ENCODE assay signal across 24 cellular contexts in genomic region chr2:159096896-159097295, GRCh38.
DNase-seq lines count a peak whose midpoint lies in the region; ATAC-seq, FAIRE-seq and TF ChIP-seq lines count a peak whose summit lies in the region.
"Had no signal": no experiment of that assay in that cellular context is flagged by ENCODE, and none has a peak within 500 bp of the region (broad histone marks: within the 10 kb centered on the region; RNA-seq: fewer than 3 reads in every experiment).

No MANE protein-coding gene starts in this region.

- no peak overlapping the region for H3K27ac Mint-ChIP-seq in effector memory CD8-positive, alpha-beta T cell
- H3K27ac Mint-ChIP-seq: activated T-cell treated with anti-CD3 and anti-CD28 coated beads, Interleukin-2, amount 50 U/mL, for 72 hours had no signal

- H2AFZ ChIP-seq in endothelial cell of umbilical vein (ENCODE audit: low read depth, low read length), result no peak overlapping the region

- peaks cover 0 to 10% of the 10 kb centered on the region in 2 donors for H3K27me3 Mint-ChIP-seq in effector memory CD8-positive, alpha-beta T cell

- H3K4me1 Mint-ChIP-seq in effector memory CD8-positive, alpha-beta T cell (ENCODE audit: low read depth in 2 of 2), result peaks cover 3 to 11% of the 10 kb centered on the region in 2 donors

- POLR2A ChIA-PET in endothelial cell of umbilical vein (lab: Charles Lee), result no interaction called here

- TF ChIP-seq POLR2A in endothelial cell of umbilical vein (IDR thresholded peaks at IDR 0.05; ENCODE audit: low read depth, low read length), result no peak
- TF ChIP-seq POLR2A in vagina (IDR thresholded peaks at IDR 0.05), result no peak

- H3K36me3 ChIP-seq in endothelial cell of umbilical vein (ENCODE audit: control insufficient read depth in 2 of 2, extremely low read depth in 1 of 2, insufficient read depth in 2 of 2, low read length in 2 of 2), result no peaks in the 10 kb centered on the region
- no peaks in the 10 kb centered on the region for H3K36me3 ChIP-seq in lower lobe of right lung
- H3K36me3 ChIP-seq in vagina, result no peaks in the 10 kb centered on the region
- H3K36me3 ChIP-seq in BE2C, result no peaks in the 10 kb centered on the region

- no peak overlapping the region for H3K4me3 ChIP-seq in right cardiac atrium (ENCODE audit: low read length)
- no peak overlapping the region for H3K4me3 ChIP-seq in endothelial cell of umbilical vein (replicated peaks in 1 of 3; ENCODE audit: insufficient read depth in 1 of 3, low read depth in 1 of 3, low read length in 3 of 3)
- no peak overlapping the region for H3K4me3 ChIP-seq in lower lobe of right lung
- H3K4me3 ChIP-seq in vagina, result no peak overlapping the region
- H3K4me3 ChIP-seq in BE2C (ENCODE audit: low read depth, low read length), result no peak overlapping the region
- H3K4me3 ChIP-seq: sigmoid colon, stomach had no signal

- H3K4me1 ChIP-seq in right cardiac atrium (ENCODE audit: control insufficient read depth, insufficient read depth, low read length) (peaks cover 20% of the 10 kb centered on the region), endothelial cell of umbilical vein (ENCODE audit: control insufficient read depth, extremely low read depth, insufficient read depth, low read length) (peaks cover 76% of the 10 kb centered on the region), lower lobe of right lung (peaks cover 77% of the 10 kb centered on the region), vagina (peaks cover 62% of the 10 kb centered on the region), BE2C (peaks cover 4% of the 10 kb centered on the region)

- CTCF ChIA-PET in endothelial cell of umbilical vein (lab: Charles Lee), result interaction anchor here (1.4 kb wide), 1 partner anchor 22 kb away, joined by 8 read pairs; no protein-coding TSS in a partner anchor

- intact Hi-C loops in right cardiac atrium (cut with DNase I), result loop anchor here in 2 of 4 donors (5.0 to 10.0 kb wide), 2 partner anchors 122 to 130 kb away; partner anchors contain the start of gene TANC1 (in 1 of the 2)
- intact Hi-C loops in cardiac septum (cut with DNase I), result no loop called here
- intact Hi-C loops in endothelial cell of umbilical vein (cut with micrococcal nuclease), result no loop called here
- intact Hi-C loops in lower lobe of right lung (cut with DNase I), result no loop called here
- intact Hi-C loops in vagina (cut with DNase I), result no loop called here

- ATAC-seq in right cardiac atrium (peak in 1 of 2 donors; percentile 25), lower lobe of right lung (no peak), GM21528 (IDR thresholded peaks at IDR 0.05; ENCODE audit: low FRiP score, unreplicated experiment) (no peak)
- no peak for ATAC-seq in effector memory CD8-positive, alpha-beta T cell (replicated peaks)
- ATAC-seq: activated T-cell treated with anti-CD3 and anti-CD28 coated beads, Interleukin-2, amount 50 U/mL, for 72 hours; left ventricle myocardium superior; SK-N-SH treated with all-trans-retinoic acid at 6 μM for 48 hours had no signal

- H3K36me3 Mint-ChIP-seq in effector memory CD8-positive, alpha-beta T cell (ENCODE audit: insufficient read depth), result no peaks in the 10 kb centered on the region

- no peak for DNase-seq in right cardiac atrium
- no peak for DNase-seq in cardiac septum (ENCODE audit: low spot score)
- peak; percentile 22 for DNase-seq in endothelial cell of umbilical vein (ENCODE audit: low read depth, low spot score)
- DNase-seq in lower lobe of right lung, result no peak
- no peak for DNase-seq in vagina (ENCODE audit: extremely low spot score in 2 of 2)
- no peak for DNase-seq in BE2C
- DNase-seq in effector memory CD8-positive, alpha-beta T cell, result no peak
- DNase-seq: activated naive CD4-positive, alpha-beta T cell treated with anti-CD3 and anti-CD28 coated beads, Interleukin-2, amount 50 U/mL, for 16 hours; activated T-cell treated with anti-CD3 and anti-CD28 coated beads, Interleukin-2, amount 50 U/mL, for 72 hours; aorta; DMS153; left ventricle myocardium superior; NCI-H1694 treated with DMSO at 0.1 percent for 48 hours; NCI-H226; sigmoid colon; stimulated activated CD4-positive, alpha-beta T cell treated with anti-CD3 and anti-CD28 coated beads, Interleukin-1b, Interleukin-23, amount 100 ng/mL, for 48 hours; stomach; T-helper 9 cell had no signal

- no peaks in the 10 kb centered on the region for H3K9me1 ChIP-seq in endothelial cell of umbilical vein (replicated peaks; ENCODE audit: control insufficient read depth, extremely low read depth, insufficient read depth, low read length)

- H4K20me1 ChIP-seq in endothelial cell of umbilical vein (replicated peaks; ENCODE audit: control insufficient read depth, extremely low read depth, insufficient read depth, low read length), result no peaks in the 10 kb centered on the region

- TF ChIP-seq CTCF in endothelial cell of umbilical vein (IDR thresholded peaks at IDR 0.05; ENCODE audit: extremely low read depth in 1 of 2, insufficient read depth in 1 of 2, low read depth in 1 of 2, low read length in 2 of 2) (no peak), lower lobe of right lung (IDR thresholded peaks at IDR 0.05) (no peak), vagina (IDR thresholded peaks at IDR 0.05) (no peak), BE2C (IDR thresholded peaks at IDR 0.05; ENCODE audit: low read depth, low read length) (no peak)

- H3K27ac ChIP-seq in right cardiac atrium (ENCODE audit: low read length) (peak overlapping the region; percentile 18), endothelial cell of umbilical vein (ENCODE audit: insufficient read depth, low read depth, low read length) (peak overlapping the region; percentile 37), lower lobe of right lung (peak overlapping the region; percentile 9), vagina (peak overlapping the region; percentile 89)
- H3K27ac ChIP-seq: stomach had no signal

- peaks cover 0 to 17% of the 10 kb centered on the region in 2 donors for H3K9me3 Mint-ChIP-seq in effector memory CD8-positive, alpha-beta T cell

- peaks cover 72% of the 10 kb centered on the region for H3K79me2 ChIP-seq in endothelial cell of umbilical vein (ENCODE audit: control insufficient read depth, insufficient read depth, low read length)

- no peaks in the 10 kb centered on the region for H3K27me3 ChIP-seq in right cardiac atrium (ENCODE audit: control insufficient read depth, insufficient read depth)
- no peaks in the 10 kb centered on the region for H3K27me3 ChIP-seq in endothelial cell of umbilical vein (ENCODE audit: control insufficient read depth in 2 of 2, insufficient read depth in 2 of 2, low read length in 2 of 2)
- H3K27me3 ChIP-seq in lower lobe of right lung (ENCODE audit: low read depth), result no peaks in the 10 kb centered on the region
- H3K27me3 ChIP-seq in vagina, result no peaks in the 10 kb centered on the region
- no peaks in the 10 kb centered on the region for H3K27me3 ChIP-seq in BE2C
- H3K27me3 ChIP-seq: sigmoid colon, stomach had no signal

- peak overlapping the region; percentile 0 for H3K4me2 ChIP-seq in endothelial cell of umbilical vein (ENCODE audit: insufficient read depth, low read length)

- H3K4me3 Mint-ChIP-seq in effector memory CD8-positive, alpha-beta T cell, result no peak overlapping the region
- H3K4me3 Mint-ChIP-seq: activated T-cell treated with anti-CD3 and anti-CD28 coated beads, Interleukin-2, amount 50 U/mL, for 72 hours had no signal

- dilution Hi-C loops in endothelial cell of umbilical vein (cut with MboI; ENCODE audit: extremely low pct_ligation_motif_present, low sequenced_read_pairs), result no loop called here

- H3K9ac ChIP-seq in endothelial cell of umbilical vein (replicated peaks; ENCODE audit: extremely low read depth, insufficient read depth, low read length), result no peak overlapping the region

- FAIRE-seq in endothelial cell of umbilical vein (lab: Jason Lieb, UNC), result no peak
- FAIRE-seq: A204.1, colon, endometrium, urothelium cell line had no signal

- no peaks in the 10 kb centered on the region for H3K9me3 ChIP-seq in right cardiac atrium (ENCODE audit: control insufficient read depth, low read length)
- H3K9me3 ChIP-seq in endothelial cell of umbilical vein (replicated peaks; ENCODE audit: control insufficient read depth, insufficient read depth, low read length), result no peaks in the 10 kb centered on the region
- H3K9me3 ChIP-seq in lower lobe of right lung, result peaks cover 5% of the 10 kb centered on the region
- no peaks in the 10 kb centered on the region for H3K9me3 ChIP-seq in vagina
- H3K9me3 ChIP-seq in BE2C, result no peaks in the 10 kb centered on the region

- whole genome bisulfite sequencing in right cardiac atrium, result 90% methylated on average over 1 of the region's 1 CpG

- no TSS peak for BruUV-seq in endothelial cell of umbilical vein (replicated peaks; lab: Mats Ljungman, UMichigan)

TF ChIP-seq in endothelial cell of umbilical vein, 7 proteins besides CTCF, POLR2A, EP300 and RAD21:
- TF ChIP-seq MAX (IDR thresholded peaks at IDR 0.05; ENCODE audit: insufficient read depth, insufficient read length) (no peak), GATA2 (IDR thresholded peaks at IDR 0.05; ENCODE audit: insufficient read depth, insufficient read length, low read depth, low read length) (no peak), JUN (IDR thresholded peaks at IDR 0.05; ENCODE audit: borderline replicate concordance, insufficient read depth, insufficient read length, low read depth) (peak; percentile 18)

Comparison
In these comparisons a context has a peak if more than half of its experiments do, and no peak if none do; other contexts are left out.
1. H3K27ac ChIP-seq: peak in every context shown above with its lines; median percentile 89 in vagina; 37 in endothelial cell of umbilical vein; 18 in right cardiac atrium; 9 in lower lobe of right lung.